ENCODE assay signal across 2 cellular contexts in genomic region chr18:58580078-58580477, GRCh38.
TF ChIP-seq lines count a peak whose summit lies in the region.

No MANE protein-coding gene starts in this region.

TF ChIP-seq in Ishikawa, 13 proteins besides CTCF, POLR2A, EP300 and RAD21:
- peak; percentile 55; the same call in 1 of the 2 replicates for TF ChIP-seq CEBPB (IDR thresholded peaks at IDR 0.05)
- no peak for TF ChIP-seq NFIC (IDR thresholded peaks at IDR 0.05)

TF ChIP-seq in H1, 55 proteins besides CTCF, POLR2A, EP300 and RAD21:
- TF ChIP-seq SIX5 (IDR thresholded peaks at IDR 0.05; ENCODE audit: low read depth, low read length) (no peak), SRF (IDR thresholded peaks at IDR 0.05; ENCODE audit: low read depth, low read length) (peak; percentile 46; the same call in 1 of the 2 replicates)
TF ChIP-seq in H1: peak in this region for 1.
